3 cellular contexts compared by ENCODE assay signal in genomic region chr11:71568707-71569349, GRCh38.
TF ChIP-seq lines count a peak whose summit lies in the region.

No MANE protein-coding gene starts in this region.

TF ChIP-seq in SK-N-SH, 30 proteins besides CTCF, POLR2A, EP300 and RAD21 (continues in another document):
- TF ChIP-seq REST (IDR thresholded peaks at IDR 0.05; ENCODE audit: low read depth, low read length) (no peak), USF2 (IDR thresholded peaks at IDR 0.05; ENCODE audit: borderline replicate concordance, low read depth, low read length) (no peak), RXRA (IDR thresholded peaks at IDR 0.05; ENCODE audit: borderline replicate concordance, low read depth) (no peak), GABPA (IDR thresholded peaks at IDR 0.05; ENCODE audit: low read depth) (no peak), ELF1 (IDR thresholded peaks at IDR 0.05) (no peak), TEAD4 (IDR thresholded peaks at IDR 0.05; ENCODE audit: borderline replicate concordance, insufficient read depth) (no peak), JUND (IDR thresholded peaks at IDR 0.05) (no peak), MAX (IDR thresholded peaks at IDR 0.05; ENCODE audit: low read depth) (no peak), EZH2phosphoT487 (IDR thresholded peaks at IDR 0.05; ENCODE audit: borderline replicate concordance, low read depth) (no peak), MEF2A (IDR thresholded peaks at IDR 0.05; ENCODE audit: borderline replicate concordance, low read depth) (no peak), USF1 (IDR thresholded peaks at IDR 0.05; ENCODE audit: borderline replicate concordance, low read depth) (no peak), IRF3 (IDR thresholded peaks at IDR 0.05; ENCODE audit: low read depth, low read length) (no peak), SMC3 (IDR thresholded peaks at IDR 0.05; ENCODE audit: low read depth, low read length) (no peak)

TF ChIP-seq in SK-N-SH treated with all-trans-retinoic acid at 6 μM for 48 hours, 23 proteins besides CTCF, POLR2A, EP300 and RAD21:
- TF ChIP-seq SNAI2 (CRISPR knock-in tag; IDR thresholded peaks at IDR 0.05) (no peak), ESRRG (CRISPR knock-in tag; IDR thresholded peaks at IDR 0.05) (no peak), ISL1 (CRISPR knock-in tag; IDR thresholded peaks at IDR 0.05) (no peak), ZNF70 (CRISPR knock-in tag; IDR thresholded peaks at IDR 0.05) (no peak), CSDC2 (CRISPR knock-in tag; IDR thresholded peaks at IDR 0.05) (no peak), ZC3H10 (CRISPR knock-in tag; IDR thresholded peaks at IDR 0.05) (no peak), TOX (CRISPR knock-in tag; IDR thresholded peaks at IDR 0.05; ENCODE audit: borderline replicate concordance) (no peak), TCF4 (CRISPR knock-in tag; IDR thresholded peaks at IDR 0.05; ENCODE audit: borderline replicate concordance) (no peak), ZFP30 (CRISPR knock-in tag; IDR thresholded peaks at IDR 0.05) (no peak), ARNTL (CRISPR knock-in tag; IDR thresholded peaks at IDR 0.05; ENCODE audit: borderline replicate concordance, low read depth) (no peak), CREB5 (CRISPR knock-in tag; IDR thresholded peaks at IDR 0.05; ENCODE audit: low read depth) (no peak), ZNF565 (CRISPR knock-in tag; conservative IDR thresholded peaks at IDR 0.05; ENCODE audit: low read depth) (no peak), POU6F1 (CRISPR knock-in tag; IDR thresholded peaks at IDR 0.05; ENCODE audit: borderline replicate concordance, low read depth) (no peak)

TF ChIP-seq in HepG2, 621 proteins besides CTCF, POLR2A, EP300 and RAD21:
- TF ChIP-seq ZNF687 (CRISPR knock-in tag; IDR thresholded peaks at IDR 0.05) (peak; percentile 50), U2AF1 (optimal IDR thresholded peaks at IDR 0.05; ENCODE audit: low read depth, low read length) (no peak), HDAC2 (CRISPR knock-in tag; IDR thresholded peaks at IDR 0.05) (no peak), PAXIP1 (CRISPR knock-in tag; conservative IDR thresholded peaks at IDR 0.05) (no peak), STAG1 (CRISPR knock-in tag; IDR thresholded peaks at IDR 0.05) (0 out of 2 replicates have a peak, but pooled peaks have one; percentile 2), HNF1B (CRISPR knock-in tag; IDR thresholded peaks at IDR 0.05) (0 out of 2 replicates have a peak, but pooled peaks have one; percentile 31), HMG20A (CRISPR knock-in tag; IDR thresholded peaks at IDR 0.05; ENCODE audit: borderline replicate concordance) (no peak), MAZ (IDR thresholded peaks at IDR 0.05; ENCODE audit: borderline replicate concordance, low read depth, low read length) (no peak), MAZ (CRISPR knock-in tag; IDR thresholded peaks at IDR 0.05; ENCODE audit: low read depth) (no peak), ETV5 (CRISPR knock-in tag; IDR thresholded peaks at IDR 0.05; ENCODE audit: borderline replicate concordance) (no peak), YY1 (IDR thresholded peaks at IDR 0.05; ENCODE audit: insufficient read depth, insufficient replicate concordance, low read depth, low read length) (no peak), ZNF232 (CRISPR knock-in tag; IDR thresholded peaks at IDR 0.05; ENCODE audit: borderline replicate concordance) (no peak), TGIF2 (CRISPR knock-in tag; IDR thresholded peaks at IDR 0.05) (no peak), KDM5B (CRISPR knock-in tag; IDR thresholded peaks at IDR 0.05; ENCODE audit: borderline replicate concordance) (0 out of 2 replicates have a peak, but pooled peaks have one; percentile 23), ZNF160 (CRISPR knock-in tag; IDR thresholded peaks at IDR 0.05) (0 out of 2 replicates have a peak, but pooled peaks have one; percentile 48), ZMYM3 (CRISPR knock-in tag; IDR thresholded peaks at IDR 0.05) (no peak; the same call in 1 of the 2 replicates), CENPX (CRISPR knock-in tag; IDR thresholded peaks at IDR 0.05) (no peak), ZNF615 (CRISPR knock-in tag; IDR thresholded peaks at IDR 0.05; ENCODE audit: borderline replicate concordance) (no peak), GATAD1 (CRISPR knock-in tag; IDR thresholded peaks at IDR 0.05) (no peak), ZMYM2 (CRISPR knock-in tag; IDR thresholded peaks at IDR 0.05) (no peak), ZNF292 (CRISPR knock-in tag; IDR thresholded peaks at IDR 0.05; ENCODE audit: borderline replicate concordance, low read depth) (0 out of 2 replicates have a peak, but pooled peaks have one; percentile 80), MTF1 (CRISPR knock-in tag; IDR thresholded peaks at IDR 0.05) (no peak), CREBL2 (CRISPR knock-in tag; IDR thresholded peaks at IDR 0.05; ENCODE audit: borderline replicate concordance) (no peak), SALL1 (CRISPR knock-in tag; IDR thresholded peaks at IDR 0.05) (0 out of 2 replicates have a peak, but pooled peaks have one; percentile 34), MATR3 (CRISPR knock-in tag; IDR thresholded peaks at IDR 0.05) (no peak), REL (CRISPR knock-in tag; conservative IDR thresholded peaks at IDR 0.05) (no peak), BRD4 (CRISPR knock-in tag; IDR thresholded peaks at IDR 0.05) (no peak), CREB1 (IDR thresholded peaks at IDR 0.05) (no peak), CREB1 (CRISPR knock-in tag; IDR thresholded peaks at IDR 0.05) (no peak)
TF ChIP-seq in HepG2: peak in this region for 7.
